1 cellular context compared by ENCODE assay signal in the genomic region with DNA sequence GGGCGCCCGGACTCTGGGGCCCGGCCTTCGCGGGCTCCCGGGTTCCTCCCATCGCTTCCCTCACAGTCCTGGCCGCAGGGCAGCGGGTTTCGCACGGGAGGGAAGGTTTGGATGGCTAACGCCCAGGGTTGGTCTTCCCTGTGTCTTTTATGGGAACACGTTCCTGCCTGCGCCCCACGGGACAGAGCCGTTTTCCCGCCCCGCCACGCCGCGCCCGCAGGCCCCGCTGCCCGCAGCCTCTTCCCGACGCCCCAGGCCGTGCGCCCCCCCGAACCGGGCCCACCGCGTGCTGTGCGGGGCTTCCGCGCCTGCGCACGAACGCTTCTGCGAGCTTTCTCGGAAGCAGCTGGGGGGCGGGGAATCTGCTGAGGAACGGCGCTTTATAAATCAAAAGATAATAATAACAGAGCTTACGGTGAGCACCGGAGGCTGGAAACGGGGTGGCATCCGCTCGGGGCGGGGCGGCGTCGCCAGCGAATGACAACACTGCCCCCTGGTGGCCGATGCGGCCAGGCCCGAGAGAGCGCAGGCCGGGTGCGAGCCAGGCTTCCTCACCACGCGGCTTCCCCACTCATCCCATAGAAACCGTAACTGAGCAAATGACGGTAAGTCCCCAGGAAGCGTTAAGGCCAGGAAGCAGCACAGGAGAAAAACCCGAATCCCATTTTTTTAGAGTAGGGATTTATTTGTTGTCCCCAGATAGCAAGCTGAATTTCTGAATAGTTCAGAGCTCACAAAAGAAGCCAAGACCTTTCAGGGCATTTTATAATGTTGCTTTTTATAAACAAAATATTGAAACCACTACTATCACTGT.
TF ChIP-seq lines count a peak whose summit lies in the region.

No MANE protein-coding gene starts in this region.

TF ChIP-seq in A549, 52 proteins besides CTCF, POLR2A, EP300 and RAD21 (continued from another document):
- TF ChIP-seq EHMT2 (IDR thresholded peaks at IDR 0.05; ENCODE audit: low read depth): no peak
- TF ChIP-seq, protein P1, sequence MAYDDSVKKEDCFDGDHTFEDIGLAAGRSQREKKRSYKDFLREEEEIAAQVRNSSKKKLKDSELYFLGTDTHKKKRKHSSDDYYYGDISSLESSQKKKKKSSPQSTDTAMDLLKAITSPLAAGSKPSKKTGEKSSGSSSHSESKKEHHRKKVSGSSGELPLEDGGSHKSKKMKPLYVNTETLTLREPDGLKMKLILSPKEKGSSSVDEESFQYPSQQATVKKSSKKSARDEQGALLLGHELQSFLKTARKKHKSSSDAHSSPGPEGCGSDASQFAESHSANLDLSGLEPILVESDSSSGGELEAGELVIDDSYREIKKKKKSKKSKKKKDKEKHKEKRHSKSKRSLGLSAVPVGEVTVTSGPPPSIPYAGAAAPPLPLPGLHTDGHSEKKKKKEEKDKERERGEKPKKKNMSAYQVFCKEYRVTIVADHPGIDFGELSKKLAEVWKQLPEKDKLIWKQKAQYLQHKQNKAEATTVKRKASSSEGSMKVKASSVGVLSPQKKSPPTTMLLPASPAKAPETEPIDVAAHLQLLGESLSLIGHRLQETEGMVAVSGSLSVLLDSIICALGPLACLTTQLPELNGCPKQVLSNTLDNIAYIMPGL (CRISPR knock-in tag; IDR thresholded peaks at IDR 0.05; ENCODE audit: borderline replicate concordance): no peak
- TF ChIP-seq JUNB (IDR thresholded peaks at IDR 0.05): no peak
- TF ChIP-seq RARB (CRISPR knock-in tag; IDR thresholded peaks at IDR 0.05): no peak
